In genomic region chr20:15842872-15843271, GRCh38 we compare ENCODE assay signal across 13 cellular contexts.
A peak's percentile ranks its signal among the peaks of the same experiment; 100 is the strongest.
DNase-seq lines count a peak whose midpoint lies in the region; ATAC-seq and TF ChIP-seq lines count a peak whose summit lies in the region.
"Had no signal": no experiment of that assay in that cellular context is flagged by ENCODE, and none has a peak within 500 bp of the region (broad histone marks: within the 10 kb centered on the region; RNA-seq: fewer than 3 reads in every experiment).

No MANE protein-coding gene starts in this region.

- H3K27ac ChIP-seq in WERI-Rb-1, result no peak overlapping the region
- H3K27ac ChIP-seq: cardiac muscle cell had no signal

- H3K9me3 ChIP-seq in WERI-Rb-1 (ENCODE audit: severe bottlenecking), result peaks cover 2% of the 10 kb centered on the region

- DNase-seq in DMS53 (lab: John Stamatoyannopoulos, UW), result peak; percentile 44
- DNase-seq in WERI-Rb-1, result no peak
- no peak for DNase-seq in ecto neural progenitor cell (ENCODE audit: low spot score)
- DNase-seq in MV-4-11 (lab: John Stamatoyannopoulos, UW), result no peak
- DNase-seq in omental fat pad (ENCODE audit: low spot score), result no peak
- no peak for DNase-seq in HK-2 (ENCODE audit: unreplicated experiment)
- DNase-seq: activated CD4-positive, alpha-beta T cell treated with anti-CD3 and anti-CD28 coated beads for 48 hours; erythroblast; GDM1 had no signal

- TF ChIP-seq CTCF in WERI-Rb-1 (IDR thresholded peaks at IDR 0.05; ENCODE audit: low read depth, low read length), result peak; percentile 25; the same call in 1 of the 2 replicates
- no peak for TF ChIP-seq CTCF in omental fat pad (IDR thresholded peaks at IDR 0.05)

- H3K4me3 ChIP-seq in WERI-Rb-1 (ENCODE audit: low read depth, low read length), result no peak overlapping the region
- H3K4me3 ChIP-seq: cardiac muscle cell, K562 had no signal

- H3K27me3 ChIP-seq in WERI-Rb-1 (ENCODE audit: insufficient read depth, low read depth, severe bottlenecking), result no peaks in the 10 kb centered on the region
- H3K27me3 ChIP-seq: cardiac muscle cell had no signal

- H3K36me3 ChIP-seq in WERI-Rb-1, result no peaks in the 10 kb centered on the region
- H3K36me3 ChIP-seq: cardiac muscle cell had no signal

- ATAC-seq in GM18870 (IDR thresholded peaks at IDR 0.05; ENCODE audit: unreplicated experiment) (peak; percentile 75), HG03139 (IDR thresholded peaks at IDR 0.05; ENCODE audit: unreplicated experiment) (peak; percentile 68), omental fat pad (ENCODE audit: low FRiP score) (no peak)
- ATAC-seq: K562 had no signal
